Comparison of ENCODE assay signal across 8 cellular contexts in genomic region chr11:74696932-74697687, GRCh38. TPM values are rescaled to one million over a fixed set of nuclear protein-coding genes. Genes with fewer than 3 reads are reported as not detected.
A peak's percentile ranks its signal among the peaks of the same experiment; 100 is the strongest.
DNase-seq lines count a peak whose midpoint lies in the region; ATAC-seq and TF ChIP-seq lines count a peak whose summit lies in the region.

No MANE protein-coding gene starts in this region.

- H3K4me1 ChIP-seq in mucosa of rectum (ENCODE audit: control insufficient read depth in 2 of 2, insufficient read depth in 2 of 2, low read length in 2 of 2): peaks cover 3 to 5% of the 10 kb centered on the region in 2 donors
- H3K4me1 ChIP-seq in upper lobe of right lung: peaks cover 23% of the 10 kb centered on the region

- POLR2A ChIA-PET in RWPE1 (lab: Yijun Ruan, JAX; ENCODE audit: low non-redundant PET): no interaction called here

- H3K9ac ChIP-seq in mucosa of rectum (ENCODE audit: low read depth in 1 of 2, low read length in 2 of 2): no peak overlapping the region

- peak; percentile 91 for ATAC-seq in upper lobe of right lung
- ATAC-seq in GM18861 (IDR thresholded peaks at IDR 0.05; ENCODE audit: unreplicated experiment): no peak

- TF ChIP-seq CTCF in RWPE1 (conservative IDR thresholded peaks at IDR 0.05; ENCODE audit: low read depth) (no peak), upper lobe of right lung (IDR thresholded peaks at IDR 0.05) (no peak)

- H3K36me3 ChIP-seq in mucosa of rectum (ENCODE audit: control insufficient read depth in 2 of 2, insufficient read depth in 2 of 2, low read length in 2 of 2) (no peaks in the 10 kb centered on the region), upper lobe of right lung (no peaks in the 10 kb centered on the region)

- peak overlapping the region in 1 of 2 donors; percentile 14 for H3K4me3 ChIP-seq in mucosa of rectum (ENCODE audit: low read length in 2 of 2)
- peak overlapping the region; percentile 28 for H3K4me3 ChIP-seq in upper lobe of right lung

- H3K9me3 ChIP-seq in mucosa of rectum (ENCODE audit: control insufficient read depth in 2 of 2, low read length in 2 of 2) (no peaks in the 10 kb centered on the region), upper lobe of right lung (no peaks in the 10 kb centered on the region)

- intact Hi-C loops in upper lobe of right lung (cut with DNase I): no loop called here

- DNase-seq in RWPE1 (ENCODE audit: low spot score): peak; percentile 57
- DNase-seq in fibroblast of the conjunctiva (ENCODE audit: low read depth): peak; percentile 51
- DNase-seq in upper lobe of right lung: peak; percentile 90
- DNase-seq in AML-193 (lab: John Stamatoyannopoulos, UW): no peak
- no peak for DNase-seq in NCI-H1105 (lab: John Stamatoyannopoulos, UW)
- no peak for DNase-seq in DMS153 treated with DMSO at 0.1 percent for 48 hours (lab: John Stamatoyannopoulos, UW; ENCODE audit: unreplicated experiment)

- 0 out of 2 replicates have a peak overlapping the region, but pooled peaks have one; percentile 6 for H3K27ac ChIP-seq in RWPE1
- H3K27ac ChIP-seq in mucosa of rectum (ENCODE audit: low read depth in 2 of 2, low read length in 2 of 2): peak overlapping the region; percentile 47 to 68
- H3K27ac ChIP-seq in upper lobe of right lung: peak overlapping the region; percentile 88

- CTCF ChIA-PET in RWPE1 (lab: Yijun Ruan, JAX): interaction anchor here (1.3 kb wide), 1 partner anchor 8 kb away, joined by 4 read pairs; no protein-coding TSS in a partner anchor

- H3K27me3 ChIP-seq in mucosa of rectum (ENCODE audit: control insufficient read depth in 2 of 2, insufficient read depth in 2 of 2, low read length in 2 of 2) (no peaks in the 10 kb centered on the region), upper lobe of right lung (no peaks in the 10 kb centered on the region)

RNA-seq across cellular contexts. Expression of gene CHRDL2, which starts 34.1 kb away (rescaled TPM):
- 1.6 TPM for total RNA-seq in upper lobe of right lung

RNA-seq across cellular contexts. Expression of gene RNF169, which starts 51.5 kb away (rescaled TPM):
- 21.3 TPM for total RNA-seq in upper lobe of right lung

Comparison
In these comparisons a context has a peak if more than half of its experiments do, and no peak if none do; other contexts are left out.
1. DNase-seq: peak in RWPE1 (single experiment), fibroblast of the conjunctiva (single experiment) and upper lobe of right lung (single experiment); none in AML-193 (0 of 2), NCI-H1105 (single experiment) and DMS153 treated with DMSO at 0.1 percent for 48 hours (single experiment).
2. H3K27ac ChIP-seq: peak in every context shown above with its lines; median percentile 88 in upper lobe of right lung; 58 in mucosa of rectum; 6 in RWPE1.